22 cellular contexts compared by ENCODE assay signal in the genomic region with DNA sequence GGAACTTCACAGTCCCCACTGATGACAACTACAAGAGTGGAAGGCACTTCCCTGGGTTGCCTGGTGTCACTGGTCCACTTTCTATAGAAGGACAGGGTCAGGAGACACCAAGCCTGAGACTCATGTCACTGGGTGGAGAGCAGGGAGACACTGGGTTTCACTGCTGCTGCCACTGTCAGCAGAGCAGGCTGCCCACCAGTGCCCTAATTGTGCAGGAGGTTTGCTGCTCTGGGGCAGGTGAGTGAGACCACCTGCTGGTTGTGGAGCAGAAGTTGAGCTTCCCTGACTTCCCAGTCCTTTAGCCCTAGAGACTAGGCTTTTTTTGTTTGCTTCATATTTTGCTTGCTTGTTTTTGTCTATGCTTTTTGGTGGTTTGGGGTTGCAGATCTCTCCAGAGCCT.
DNase-seq lines count a peak whose midpoint lies in the region; ATAC-seq and TF ChIP-seq lines count a peak whose summit lies in the region.
"Had no signal": no experiment of that assay in that cellular context is flagged by ENCODE, and none has a peak within 500 bp of the region (broad histone marks: within the 10 kb centered on the region; RNA-seq: fewer than 3 reads in every experiment).

No MANE protein-coding gene starts in this region.

- intact Hi-C loops in left ventricle myocardium superior (cut with micrococcal nuclease) = no loop called here

- no peak overlapping the region for H3K4me3 ChIP-seq in GM12864 (ENCODE audit: low read depth, low read length)
- H3K4me3 ChIP-seq: Peyer's patch, prostate gland had no signal

- DNase-seq in NCI-H146 (lab: John Stamatoyannopoulos, UW) = peak; percentile 9
- no peak for DNase-seq in NCI-H146 treated with DMSO at 0.1 percent for 48 hours (lab: John Stamatoyannopoulos, UW; ENCODE audit: unreplicated experiment)
- DNase-seq in GM12864 (ENCODE audit: low read depth) = no peak
- peak; percentile 16 for DNase-seq in SW480 (ENCODE audit: low spot score)
- peak; percentile 31 for DNase-seq in left ventricle myocardium superior
- DNase-seq in NCI-H2029 (lab: John Stamatoyannopoulos, UW) = no peak
- no peak for DNase-seq in activated T-cell treated with anti-CD3 and anti-CD28 coated beads, Interleukin-2, amount 50 U/mL, for 48 hours
- DNase-seq: activated CD4-positive, alpha-beta T cell treated with anti-CD3 and anti-CD28 coated beads, Interleukin-2, amount 50 U/mL, for 1 hour; anterior cingulate cortex; caudate nucleus; CD8-positive, alpha-beta T cell; DMS153; glutamatergic neuron; HCEC 1CT; Kasumi-1; NCI-H2029 treated with DMSO at 0.1 percent for 48 hours; NK-92 treated with Interleukin-12 subunit alpha and Interleukin-12 subunit beta, amount 100 ng/mL, for 24 hours; Peyer's patch; T-helper 17 cell had no signal

- peak; percentile 8 for ATAC-seq in left ventricle myocardium superior
- ATAC-seq in GM21423 (IDR thresholded peaks at IDR 0.05; ENCODE audit: unreplicated experiment) = no peak
- ATAC-seq: activated naive CD4-positive, alpha-beta T cell treated with anti-CD3 and anti-CD28 coated beads, Interleukin-2, amount 50 U/mL, for 72 hours; CD8-positive, alpha-beta T cell; T-helper 17 cell had no signal

- TF ChIP-seq CTCF in GM12864 (IDR thresholded peaks at IDR 0.05; ENCODE audit: low read depth, low read length, missing control alignments) = peak; percentile 13

Comparison
In these comparisons a context has a peak if more than half of its experiments do, and no peak if none do; other contexts are left out.
1. DNase-seq: peak in NCI-H146 (single experiment), SW480 (single experiment) and left ventricle myocardium superior (single experiment); none in NCI-H146 treated with DMSO at 0.1 percent for 48 hours (single experiment), GM12864 (single experiment), NCI-H2029 (single experiment) and activated T-cell treated with anti-CD3 and anti-CD28 coated beads, Interleukin-2, amount 50 U/mL, for 48 hours (0 of 2).